16 cellular contexts compared by ENCODE assay signal in genomic region chr9:1916676-1917075, GRCh38.
DNase-seq lines count a peak whose midpoint lies in the region; TF ChIP-seq lines count a peak whose summit lies in the region.
"Had no signal": no experiment of that assay in that cellular context is flagged by ENCODE, and none has a peak within 500 bp of the region (broad histone marks: within the 10 kb centered on the region; RNA-seq: fewer than 3 reads in every experiment).

No MANE protein-coding gene starts in this region.

- no peak for TF ChIP-seq CTCF in dorsolateral prefrontal cortex (IDR thresholded peaks at IDR 0.05 in 54 of 56, conservative IDR thresholded peaks at IDR 0.05 in 2 of 56; ENCODE audit: low read depth in 1 of 56, partially characterized antibody in 56 of 56)
- TF ChIP-seq CTCF in suprapubic skin (IDR thresholded peaks at IDR 0.05), result no peak

- no peaks in the 10 kb centered on the region for H3K79me2 ChIP-seq in GM23248 (ENCODE audit: insufficient read depth)

- no peak overlapping the region for H3K9ac ChIP-seq in GM23248

- intact Hi-C loops in dorsolateral prefrontal cortex (cut with DNase I), result no loop called here

- no peaks in the 10 kb centered on the region for H4K20me1 ChIP-seq in GM23248 (ENCODE audit: insufficient read depth)

- H3K27me3 ChIP-seq in GM23248 (replicated peaks; ENCODE audit: insufficient read depth) (peaks cover 38% of the 10 kb centered on the region), dorsolateral prefrontal cortex (peaks cover 0 to 33% (median 0%) of the 10 kb centered on the region in 45 donors), suprapubic skin (no peaks in the 10 kb centered on the region)
- H3K27me3 ChIP-seq: Peyer's patch had no signal

- no peaks in the 10 kb centered on the region for H3K9me2 ChIP-seq in GM23248 (ENCODE audit: insufficient read depth)

- H3K9me3 ChIP-seq in GM23248 (ENCODE audit: low read depth), result no peaks in the 10 kb centered on the region
- no peaks in the 10 kb centered on the region for H3K9me3 ChIP-seq in suprapubic skin
- H3K9me3 ChIP-seq: Peyer's patch had no signal

- no peak for TF ChIP-seq EP300 in suprapubic skin (IDR thresholded peaks at IDR 0.05)

- H3K27ac ChIP-seq in GM23248 (no peak overlapping the region), dorsolateral prefrontal cortex (peak overlapping the region in 13 of 59 donors; percentile 1 to 58 (median 36)), suprapubic skin (no peak overlapping the region)
- H3K27ac ChIP-seq: epithelial cell of prostate, Peyer's patch had no signal

- in situ Hi-C loops in GM23248 (cut with MboI), result no loop called here

- 3 to 4% methylated on average over 12 of the region's 12 CpGs for WGBS in GM23248 (ENCODE audit: low coverage in 1 of 2, low lambda C conversion rate in 2 of 2, missing lambda C conversion rate in 2 of 2), 2 experiments
- WGBS in suprapubic skin, result 50% methylated on average over 12 of the region's 12 CpGs

- no peak for TF ChIP-seq POLR2A in suprapubic skin (IDR thresholded peaks at IDR 0.05)

- H2AFZ ChIP-seq in GM23248, result no peak overlapping the region

- DNase-seq in GM23248 (peak; percentile 34), NCI-H2171 (lab: John Stamatoyannopoulos, UW) (peak; percentile 72), dorsolateral prefrontal cortex (peak in 4 of 10 donors; percentile 4 to 32 (median 26)), suprapubic skin (ENCODE audit: low spot score in 2 of 2) (peak in 1 of 2 donors; percentile 67), NCI-H82 treated with DMSO at 0.1 percent for 48 hours (lab: John Stamatoyannopoulos, UW; ENCODE audit: unreplicated experiment) (no peak), D341Med (ENCODE audit: low spot score) (no peak), CD1c-positive myeloid dendritic cell (ENCODE audit: extremely low spot score) (no peak)
- DNase-seq: activated CD4-positive, alpha-beta T cell treated with anti-CD3 and anti-CD28 coated beads, Interleukin-2, amount 10 ng/mL, durations not matched to agents 7 days and 5 days; activated naive CD4-positive, alpha-beta T cell treated with anti-CD3 and anti-CD28 coated beads, Interleukin-2, amount 10 ng/mL, durations not matched to agents 7 days and 5 days; glutamatergic neuron; naive thymus-derived CD4-positive, alpha-beta T cell; NCI-H1930; NCI-H526; Peyer's patch; stimulated activated CD4-positive, alpha-beta T cell treated with anti-CD3 and anti-CD28 coated beads, Interleukin-4, amount 100 ng/mL, for 24 hours had no signal

- no peak overlapping the region for H3K4me3 ChIP-seq in GM23248
- H3K4me3 ChIP-seq in dorsolateral prefrontal cortex, result peak overlapping the region in 43 of 59 donors; percentile 0 to 57 (median 26)
- peak overlapping the region; percentile 19 for H3K4me3 ChIP-seq in suprapubic skin
- H3K4me3 ChIP-seq: Peyer's patch had no signal

- no peaks in the 10 kb centered on the region; the same call in 1 of the 2 replicates for H3K4me1 ChIP-seq in GM23248 (ENCODE audit: insufficient read depth)
- peaks cover 14% of the 10 kb centered on the region for H3K4me1 ChIP-seq in suprapubic skin
- H3K4me1 ChIP-seq: Peyer's patch had no signal

- H3K36me3 ChIP-seq in GM23248 (ENCODE audit: low read depth) (no peaks in the 10 kb centered on the region), suprapubic skin (no peaks in the 10 kb centered on the region)
- H3K36me3 ChIP-seq: Peyer's patch had no signal

- H3K4me2 ChIP-seq in GM23248 (ENCODE audit: unreplicated experiment), result no peak overlapping the region

- no peaks in the 10 kb centered on the region for H3F3A ChIP-seq in GM23248 (ENCODE audit: insufficient read depth)

Comparison
In these comparisons a context has a peak if more than half of its experiments do, and no peak if none do; other contexts are left out.
1. DNase-seq: peak in GM23248 (single experiment) and NCI-H2171 (single experiment); none in NCI-H82 treated with DMSO at 0.1 percent for 48 hours (single experiment), D341Med (single experiment) and CD1c-positive myeloid dendritic cell (single experiment).